ENCODE assay signal across 1 cellular context in genomic region chr16:89623511-89624232, GRCh38.
A peak's percentile ranks its signal among the peaks of the same experiment; 100 is the strongest.
TF ChIP-seq lines count a peak whose summit lies in the region.

No MANE protein-coding gene starts in this region.

TF ChIP-seq in HepG2, 621 proteins besides CTCF, POLR2A, EP300 and RAD21 (continued from another document and continues in another):
- TF ChIP-seq, protein P1, sequence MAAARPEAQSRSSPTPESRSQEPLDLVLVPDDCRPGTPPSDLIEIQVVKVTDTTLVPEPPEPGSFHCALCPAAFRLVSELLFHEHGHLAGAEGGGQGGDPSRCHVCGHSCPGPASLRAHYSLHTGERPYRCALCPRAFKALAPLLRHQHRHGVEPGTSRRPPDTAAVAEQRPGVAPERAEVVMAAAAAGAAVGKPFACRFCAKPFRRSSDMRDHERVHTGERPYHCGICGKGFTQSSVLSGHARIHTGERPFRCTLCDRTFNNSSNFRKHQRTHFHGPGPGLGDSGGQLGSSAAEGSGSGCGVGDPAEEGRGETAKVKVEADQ (CRISPR knock-in tag; IDR thresholded peaks at IDR 0.05; ENCODE audit: borderline replicate concordance), result peak; percentile 86
- no peak for TF ChIP-seq KAT2B (IDR thresholded peaks at IDR 0.05; ENCODE audit: borderline replicate concordance, low read depth, low read length)
- TF ChIP-seq TBX2 (CRISPR knock-in tag; IDR thresholded peaks at IDR 0.05; ENCODE audit: borderline replicate concordance), result peak; percentile 41; the same call in 1 of the 2 replicates
- TF ChIP-seq NR2F2 (IDR thresholded peaks at IDR 0.05; ENCODE audit: borderline replicate concordance, low read depth), result no peak
- 0 out of 2 replicates have a peak, but pooled peaks have one; percentile 64 for TF ChIP-seq ZBTB7B (CRISPR knock-in tag; IDR thresholded peaks at IDR 0.05)
- TF ChIP-seq NFYB (CRISPR knock-in tag; IDR thresholded peaks at IDR 0.05), result no peak
- no peak for TF ChIP-seq ZNF224 (CRISPR knock-in tag; IDR thresholded peaks at IDR 0.05)
- TF ChIP-seq SALL1 (CRISPR knock-in tag; IDR thresholded peaks at IDR 0.05), result peak; percentile 54
- TF ChIP-seq ZNF296 (CRISPR knock-in tag; conservative IDR thresholded peaks at IDR 0.05), result no peak
- no peak for TF ChIP-seq FOXA1 (IDR thresholded peaks at IDR 0.05)
- TF ChIP-seq FOXA1 (CRISPR knock-in tag; IDR thresholded peaks at IDR 0.05), result no peak
- no peak for TF ChIP-seq ZNF530 (CRISPR knock-in tag; IDR thresholded peaks at IDR 0.05; ENCODE audit: low read depth)
- TF ChIP-seq ZSCAN20 (CRISPR knock-in tag; IDR thresholded peaks at IDR 0.05; ENCODE audit: borderline replicate concordance), result no peak
- peak; percentile 52; the same call in 1 of the 2 replicates for TF ChIP-seq TFE3 (CRISPR knock-in tag; IDR thresholded peaks at IDR 0.05)
- no peak for TF ChIP-seq ZNF569 (CRISPR knock-in tag; IDR thresholded peaks at IDR 0.05; ENCODE audit: borderline replicate concordance)
- TF ChIP-seq, protein P2, sequence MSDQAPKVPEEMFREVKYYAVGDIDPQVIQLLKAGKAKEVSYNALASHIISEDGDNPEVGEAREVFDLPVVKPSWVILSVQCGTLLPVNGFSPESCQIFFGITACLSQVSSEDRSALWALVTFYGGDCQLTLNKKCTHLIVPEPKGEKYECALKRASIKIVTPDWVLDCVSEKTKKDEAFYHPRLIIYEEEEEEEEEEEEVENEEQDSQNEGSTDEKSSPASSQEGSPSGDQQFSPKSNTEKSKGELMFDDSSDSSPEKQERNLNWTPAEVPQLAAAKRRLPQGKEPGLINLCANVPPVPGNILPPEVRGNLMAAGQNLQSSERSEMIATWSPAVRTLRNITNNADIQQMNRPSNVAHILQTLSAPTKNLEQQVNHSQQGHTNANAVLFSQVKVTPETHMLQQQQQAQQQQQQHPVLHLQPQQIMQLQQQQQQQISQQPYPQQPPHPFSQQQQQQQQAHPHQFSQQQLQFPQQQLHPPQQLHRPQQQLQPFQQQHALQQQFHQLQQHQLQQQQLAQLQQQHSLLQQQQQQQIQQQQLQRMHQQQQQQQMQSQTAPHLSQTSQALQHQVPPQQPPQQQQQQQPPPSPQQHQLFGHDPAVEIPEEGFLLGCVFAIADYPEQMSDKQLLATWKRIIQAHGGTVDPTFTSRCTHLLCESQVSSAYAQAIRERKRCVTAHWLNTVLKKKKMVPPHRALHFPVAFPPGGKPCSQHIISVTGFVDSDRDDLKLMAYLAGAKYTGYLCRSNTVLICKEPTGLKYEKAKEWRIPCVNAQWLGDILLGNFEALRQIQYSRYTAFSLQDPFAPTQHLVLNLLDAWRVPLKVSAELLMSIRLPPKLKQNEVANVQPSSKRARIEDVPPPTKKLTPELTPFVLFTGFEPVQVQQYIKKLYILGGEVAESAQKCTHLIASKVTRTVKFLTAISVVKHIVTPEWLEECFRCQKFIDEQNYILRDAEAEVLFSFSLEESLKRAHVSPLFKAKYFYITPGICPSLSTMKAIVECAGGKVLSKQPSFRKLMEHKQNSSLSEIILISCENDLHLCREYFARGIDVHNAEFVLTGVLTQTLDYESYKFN (CRISPR knock-in tag; conservative IDR thresholded peaks at IDR 0.05), result no peak; the same call in 1 of the 2 replicates
- TF ChIP-seq CSRNP2 (CRISPR knock-in tag; conservative IDR thresholded peaks at IDR 0.05; ENCODE audit: low read depth), result no peak
- TF ChIP-seq CREB1 (IDR thresholded peaks at IDR 0.05), result no peak
- TF ChIP-seq CREB1 (CRISPR knock-in tag; IDR thresholded peaks at IDR 0.05), result no peak
- 0 out of 2 replicates have a peak, but pooled peaks have one; percentile 23 for TF ChIP-seq ZNF124 (CRISPR knock-in tag; IDR thresholded peaks at IDR 0.05)
- TF ChIP-seq ZNF441 (CRISPR knock-in tag; IDR thresholded peaks at IDR 0.05; ENCODE audit: borderline replicate concordance), result peak; percentile 89
- peak; percentile 76; the same call in 1 of the 2 replicates for TF ChIP-seq RNF2 (conservative IDR thresholded peaks at IDR 0.05; ENCODE audit: low read depth)
- no peak for TF ChIP-seq ZSCAN31 (CRISPR knock-in tag; IDR thresholded peaks at IDR 0.05; ENCODE audit: low read depth)
- no peak for TF ChIP-seq TRIM24 (CRISPR knock-in tag; IDR thresholded peaks at IDR 0.05)
- TF ChIP-seq ZNF30 (CRISPR knock-in tag; IDR thresholded peaks at IDR 0.05), result peak; percentile 48; the same call in 1 of the 2 replicates
- no peak for TF ChIP-seq JUNB (CRISPR knock-in tag; IDR thresholded peaks at IDR 0.05; ENCODE audit: borderline replicate concordance)
- TF ChIP-seq MAX (IDR thresholded peaks at IDR 0.05), result peak; percentile 97
- TF ChIP-seq, protein P3, sequence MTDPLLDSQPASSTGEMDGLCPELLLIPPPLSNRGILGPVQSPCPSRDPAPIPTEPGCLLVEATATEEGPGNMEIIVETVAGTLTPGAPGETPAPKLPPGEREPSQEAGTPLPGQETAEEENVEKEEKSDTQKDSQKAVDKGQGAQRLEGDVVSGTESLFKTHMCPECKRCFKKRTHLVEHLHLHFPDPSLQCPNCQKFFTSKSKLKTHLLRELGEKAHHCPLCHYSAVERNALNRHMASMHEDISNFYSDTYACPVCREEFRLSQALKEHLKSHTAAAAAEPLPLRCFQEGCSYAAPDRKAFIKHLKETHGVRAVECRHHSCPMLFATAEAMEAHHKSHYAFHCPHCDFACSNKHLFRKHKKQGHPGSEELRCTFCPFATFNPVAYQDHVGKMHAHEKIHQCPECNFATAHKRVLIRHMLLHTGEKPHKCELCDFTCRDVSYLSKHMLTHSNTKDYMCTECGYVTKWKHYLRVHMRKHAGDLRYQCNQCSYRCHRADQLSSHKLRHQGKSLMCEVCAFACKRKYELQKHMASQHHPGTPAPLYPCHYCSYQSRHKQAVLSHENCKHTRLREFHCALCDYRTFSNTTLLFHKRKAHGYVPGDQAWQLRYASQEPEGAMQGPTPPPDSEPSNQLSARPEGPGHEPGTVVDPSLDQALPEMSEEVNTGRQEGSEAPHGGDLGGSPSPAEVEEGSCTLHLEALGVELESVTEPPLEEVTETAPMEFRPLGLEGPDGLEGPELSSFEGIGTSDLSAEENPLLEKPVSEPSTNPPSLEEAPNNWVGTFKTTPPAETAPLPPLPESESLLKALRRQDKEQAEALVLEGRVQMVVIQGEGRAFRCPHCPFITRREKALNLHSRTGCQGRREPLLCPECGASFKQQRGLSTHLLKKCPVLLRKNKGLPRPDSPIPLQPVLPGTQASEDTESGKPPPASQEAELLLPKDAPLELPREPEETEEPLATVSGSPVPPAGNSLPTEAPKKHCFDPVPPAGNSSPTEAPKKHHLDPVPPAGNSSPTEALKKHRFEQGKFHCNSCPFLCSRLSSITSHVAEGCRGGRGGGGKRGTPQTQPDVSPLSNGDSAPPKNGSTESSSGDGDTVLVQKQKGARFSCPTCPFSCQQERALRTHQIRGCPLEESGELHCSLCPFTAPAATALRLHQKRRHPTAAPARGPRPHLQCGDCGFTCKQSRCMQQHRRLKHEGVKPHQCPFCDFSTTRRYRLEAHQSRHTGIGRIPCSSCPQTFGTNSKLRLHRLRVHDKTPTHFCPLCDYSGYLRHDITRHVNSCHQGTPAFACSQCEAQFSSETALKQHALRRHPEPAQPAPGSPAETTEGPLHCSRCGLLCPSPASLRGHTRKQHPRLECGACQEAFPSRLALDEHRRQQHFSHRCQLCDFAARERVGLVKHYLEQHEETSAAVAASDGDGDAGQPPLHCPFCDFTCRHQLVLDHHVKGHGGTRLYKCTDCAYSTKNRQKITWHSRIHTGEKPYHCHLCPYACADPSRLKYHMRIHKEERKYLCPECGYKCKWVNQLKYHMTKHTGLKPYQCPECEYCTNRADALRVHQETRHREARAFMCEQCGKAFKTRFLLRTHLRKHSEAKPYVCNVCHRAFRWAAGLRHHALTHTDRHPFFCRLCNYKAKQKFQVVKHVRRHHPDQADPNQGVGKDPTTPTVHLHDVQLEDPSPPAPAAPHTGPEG (CRISPR knock-in tag; IDR thresholded peaks at IDR 0.05), result no peak
- TF ChIP-seq ZNF724P (CRISPR knock-in tag; IDR thresholded peaks at IDR 0.05; ENCODE audit: borderline replicate concordance), result no peak
- TF ChIP-seq CHD4 (IDR thresholded peaks at IDR 0.05; ENCODE audit: borderline replicate concordance, low read length), result no peak
- TF ChIP-seq ZNF460 (CRISPR knock-in tag; IDR thresholded peaks at IDR 0.05; ENCODE audit: borderline replicate concordance), result no peak
- no peak for TF ChIP-seq JARID2 (CRISPR knock-in tag; IDR thresholded peaks at IDR 0.05; ENCODE audit: insufficient replicate concordance)
- no peak for TF ChIP-seq SMAD9 (CRISPR knock-in tag; IDR thresholded peaks at IDR 0.05)
- TF ChIP-seq IKZF4 (CRISPR knock-in tag; IDR thresholded peaks at IDR 0.05; ENCODE audit: borderline replicate concordance, low read depth, not compliant biosample characterization), result no peak
- TF ChIP-seq ZNF576 (CRISPR knock-in tag; IDR thresholded peaks at IDR 0.05), result no peak
- TF ChIP-seq ZNF496 (CRISPR knock-in tag; IDR thresholded peaks at IDR 0.05; ENCODE audit: insufficient replicate concordance), result no peak
- TF ChIP-seq, protein P4, sequence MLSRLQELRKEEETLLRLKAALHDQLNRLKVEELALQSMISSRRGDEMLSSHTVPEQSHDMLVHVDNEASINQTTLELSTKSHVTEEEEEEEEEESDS (CRISPR knock-in tag; IDR thresholded peaks at IDR 0.05; ENCODE audit: borderline replicate concordance), result peak; percentile 36; the same call in 1 of the 2 replicates
- TF ChIP-seq, protein P5, sequence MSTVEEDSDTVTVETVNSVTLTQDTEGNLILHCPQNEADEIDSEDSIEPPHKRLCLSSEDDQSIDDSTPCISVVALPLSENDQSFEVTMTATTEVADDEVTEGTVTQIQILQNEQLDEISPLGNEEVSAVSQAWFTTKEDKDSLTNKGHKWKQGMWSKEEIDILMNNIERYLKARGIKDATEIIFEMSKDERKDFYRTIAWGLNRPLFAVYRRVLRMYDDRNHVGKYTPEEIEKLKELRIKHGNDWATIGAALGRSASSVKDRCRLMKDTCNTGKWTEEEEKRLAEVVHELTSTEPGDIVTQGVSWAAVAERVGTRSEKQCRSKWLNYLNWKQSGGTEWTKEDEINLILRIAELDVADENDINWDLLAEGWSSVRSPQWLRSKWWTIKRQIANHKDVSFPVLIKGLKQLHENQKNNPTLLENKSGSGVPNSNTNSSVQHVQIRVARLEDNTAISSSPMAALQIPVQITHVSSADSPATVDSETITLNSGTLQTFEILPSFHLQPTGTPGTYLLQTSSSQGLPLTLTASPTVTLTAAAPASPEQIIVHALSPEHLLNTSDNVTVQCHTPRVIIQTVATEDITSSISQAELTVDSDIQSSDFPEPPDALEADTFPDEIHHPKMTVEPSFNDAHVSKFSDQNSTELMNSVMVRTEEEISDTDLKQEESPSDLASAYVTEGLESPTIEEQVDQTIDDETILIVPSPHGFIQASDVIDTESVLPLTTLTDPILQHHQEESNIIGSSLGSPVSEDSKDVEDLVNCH (CRISPR knock-in tag; IDR thresholded peaks at IDR 0.05), result no peak
- TF ChIP-seq TMF1 (CRISPR knock-in tag; IDR thresholded peaks at IDR 0.05; ENCODE audit: low read depth), result 0 out of 2 replicates have a peak, but pooled peaks have one; percentile 30
- TF ChIP-seq MXI1 (IDR thresholded peaks at IDR 0.05; ENCODE audit: borderline replicate concordance, low read depth, low read length), result no peak
